Comparison of ENCODE assay signal across 34 cellular contexts in the genomic region with DNA sequence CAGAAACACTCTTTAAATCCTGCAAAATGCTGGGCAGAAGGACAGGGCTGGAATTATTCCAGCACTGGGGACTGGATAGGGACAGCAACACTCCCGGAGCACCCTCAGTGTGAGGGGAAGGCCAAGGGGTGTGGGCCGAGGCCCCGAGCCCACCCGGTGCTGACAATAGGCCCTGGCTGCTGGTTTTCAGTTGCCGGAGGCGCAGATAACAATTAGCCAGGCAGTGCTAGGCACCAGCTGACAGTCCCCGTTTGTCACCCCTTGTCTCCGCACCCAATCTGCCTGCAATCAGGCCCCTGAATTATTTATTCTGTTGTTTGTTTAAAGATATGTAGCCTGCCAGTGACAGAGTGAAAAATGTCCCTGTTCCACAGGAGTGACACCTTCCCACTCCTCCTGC.
DNase-seq lines count a peak whose midpoint lies in the region; ATAC-seq, FAIRE-seq and TF ChIP-seq lines count a peak whose summit lies in the region.
"Had no signal": no experiment of that assay in that cellular context is flagged by ENCODE, and none has a peak within 500 bp of the region (broad histone marks: within the 10 kb centered on the region; RNA-seq: fewer than 3 reads in every experiment).

No MANE protein-coding gene starts in this region.

- no peak overlapping the region for H4K91ac ChIP-seq in neuronal stem cell (ENCODE audit: low read depth, low read length, poor library complexity)

- no peak for FAIRE-seq in K562 (lab: Jason Lieb, UNC)
- FAIRE-seq: GM12878, RCC 7860 had no signal

- H3K4ac ChIP-seq in neuronal stem cell (ENCODE audit: low read length), result no peak overlapping the region

- H2BK120ac ChIP-seq in neuronal stem cell (ENCODE audit: low read depth, low read length), result no peak overlapping the region

- no peak overlapping the region for H4K8ac ChIP-seq in neuronal stem cell (ENCODE audit: low read depth, low read length)

- TF ChIP-seq CTCF in K562 (IDR thresholded peaks at IDR 0.05 in 2 of 3, conservative IDR thresholded peaks at IDR 0.05 in 1 of 3; ENCODE audit: insufficient read depth in 2 of 3, low read depth in 1 of 3, low read length in 3 of 3), result no peak

- no peak for TF ChIP-seq POLR2A in K562 (conservative IDR thresholded peaks at IDR 0.05)

- H3K4me2 ChIP-seq in K562 (ENCODE audit: insufficient read depth, low read length) (no peak overlapping the region), neuronal stem cell (ENCODE audit: insufficient read depth, low read length, poor library complexity, severe bottlenecking) (no peak overlapping the region)

- BruUV-seq in K562 (replicated peaks; lab: Mats Ljungman, UMichigan), result no TSS peak

- CTCF ChIA-PET in K562 (lab: Yijun Ruan, JAX; ENCODE audit: low intra/inter-chr PET ratio), result no interaction called here

- H3K27ac ChIP-seq in K562 (ENCODE audit: extremely low read depth, low read depth, low read length) (no peak overlapping the region), neuronal stem cell (replicated peaks; ENCODE audit: low read length) (no peak overlapping the region)
- H3K27ac ChIP-seq: cardiac muscle cell, colonic mucosa, epithelial cell of prostate, HL-60, psoas muscle, sigmoid colon, thoracic aorta had no signal

- no peaks in the 10 kb centered on the region for H3K79me1 ChIP-seq in neuronal stem cell (ENCODE audit: low read depth, low read length)

- no peak overlapping the region for H3K9ac ChIP-seq in K562 (ENCODE audit: insufficient read depth in 1 of 2, low read depth in 2 of 2, low read length in 2 of 2)
- H3K9ac ChIP-seq in neuronal stem cell (ENCODE audit: low read depth, low read length, poor library complexity), result peak overlapping the region; percentile 46

- H2BK12ac ChIP-seq in neuronal stem cell (ENCODE audit: low read length), result no peak overlapping the region

- H3K9me1 ChIP-seq in K562 (ENCODE audit: control insufficient read depth, insufficient read depth, low read length), result no peaks in the 10 kb centered on the region

- H3K9me3 ChIP-seq in K562 (replicated peaks; ENCODE audit: control insufficient read depth, insufficient read depth, low read depth, low read length) (no peaks in the 10 kb centered on the region; the same call in 1 of the 2 replicates), neuronal stem cell (replicated peaks in 1 of 2; ENCODE audit: control insufficient read depth in 2 of 2, insufficient read depth in 1 of 2, low read depth in 1 of 2, low read length in 2 of 2) (peaks cover 0 to 6% of the 10 kb centered on the region in 2 donors)
- H3K9me3 ChIP-seq: colonic mucosa, psoas muscle, sigmoid colon, thoracic aorta had no signal

- no peak overlapping the region for H3K4me3 ChIP-seq in K562
- no peak overlapping the region for H3K4me3 ChIP-seq in neuronal stem cell (ENCODE audit: low read length in 2 of 2)
- H3K4me3 ChIP-seq: cardiac muscle cell, colonic mucosa, GM12878, psoas muscle, sigmoid colon, thoracic aorta had no signal

- no peak for TF ChIP-seq RAD21 in K562 (CRISPR knock-in tag; conservative IDR thresholded peaks at IDR 0.05 in 1 of 2, IDR thresholded peaks at IDR 0.05 in 1 of 2)

- intact Hi-C loops in K562 (cut with micrococcal nuclease), result no loop called here

- POLR2A ChIA-PET in K562 (lab: Yijun Ruan, JAX), result interaction anchor here (0.6 kb wide), 2 partner anchors 253 to 370 kb away, joined by 3 read pairs; no protein-coding TSS in a partner anchor

- TF ChIP-seq EP300 in K562 (IDR thresholded peaks at IDR 0.05; ENCODE audit: low read length), result no peak

- H2AK5ac ChIP-seq in neuronal stem cell (ENCODE audit: low read depth, low read length), result no peak overlapping the region

- 2% methylated on average over 8 of the region's 8 CpGs for WGBS in K562 (ENCODE audit: insufficient coverage, low coverage, missing lambda C conversion rate)
- WGBS in neuronal stem cell (ENCODE audit: extremely low coverage in 2 of 2, insufficient read length in 2 of 2, insufficient replicate concordance in 1 of 2), 2 donors, result no CpG with 5 or more reads among the region's 8 CpGs

- H2AFZ ChIP-seq in K562 (ENCODE audit: low read depth, low read length), result no peak overlapping the region
- no peak overlapping the region for H2AFZ ChIP-seq in neuronal stem cell (ENCODE audit: low read length)

- no peak overlapping the region for H3K14ac ChIP-seq in neuronal stem cell (ENCODE audit: low read length)

- H2BK15ac ChIP-seq in neuronal stem cell (ENCODE audit: low read length), result no peak overlapping the region

- no peak for ATAC-seq in K562
- ATAC-seq in GM18867 (IDR thresholded peaks at IDR 0.05; ENCODE audit: unreplicated experiment), result no peak
- ATAC-seq: CD8-positive, alpha-beta T cell; GM12878; left colon; psoas muscle had no signal

- peaks cover 0 to 33% of the 10 kb centered on the region in 2 experiments; a peak in 2 of 5 replicates for H3K4me1 ChIP-seq in K562 (replicated peaks in 1 of 2; ENCODE audit: control insufficient read depth in 2 of 2, insufficient read depth in 2 of 2, low read length in 2 of 2)
- H3K4me1 ChIP-seq in neuronal stem cell (ENCODE audit: control insufficient read depth in 2 of 2, insufficient read depth in 1 of 2, low read depth in 1 of 2, low read length in 2 of 2), result peaks cover 0 to 7% of the 10 kb centered on the region in 2 donors
- H3K4me1 ChIP-seq: colonic mucosa, psoas muscle, sigmoid colon had no signal

- H3K36me3 ChIP-seq in K562 (ENCODE audit: control insufficient read depth, insufficient read depth, low read length) (no peaks in the 10 kb centered on the region), neuronal stem cell (replicated peaks in 1 of 2; ENCODE audit: control insufficient read depth in 2 of 2, insufficient read depth in 2 of 2, low read length in 2 of 2) (no peaks in the 10 kb centered on the region)
- H3K36me3 ChIP-seq: cardiac muscle cell, colonic mucosa, sigmoid colon, thoracic aorta had no signal

- H3K27me3 ChIP-seq in K562 (ENCODE audit: control insufficient read depth in 2 of 2, insufficient read depth in 2 of 2, low read length in 2 of 2) (peaks cover 25 to 95% of the 10 kb centered on the region in 2 experiments), neuronal stem cell (ENCODE audit: control insufficient read depth in 3 of 3, insufficient read depth in 3 of 3, low read depth in 1 of 3, low read length in 3 of 3) (peaks cover 0 to 5% (median 0%) of the 10 kb centered on the region in 3 experiments)
- H3K27me3 ChIP-seq: cardiac muscle cell, colonic mucosa had no signal

- H3K79me2 ChIP-seq in K562 (ENCODE audit: control insufficient read depth, insufficient read depth, low read length), result no peaks in the 10 kb centered on the region

- peaks cover 9% of the 10 kb centered on the region for H4K20me1 ChIP-seq in K562 (replicated peaks; ENCODE audit: control insufficient read depth, insufficient read depth, low read length)

- H2BK5ac ChIP-seq in neuronal stem cell (ENCODE audit: low read length), result no peak overlapping the region

- in situ Hi-C loops in K562 (cut with MboI), result no loop called here

- no peak overlapping the region for H3K23ac ChIP-seq in neuronal stem cell (ENCODE audit: low read depth, low read length, poor library complexity)

- H3K18ac ChIP-seq in neuronal stem cell (ENCODE audit: low read length), result no peak overlapping the region

- DNase-seq in COLO668 (lab: John Stamatoyannopoulos, UW; ENCODE audit: unreplicated experiment), result peak; percentile 35
- DNase-seq in NCI-H146 treated with DMSO at 0.1 percent for 48 hours (lab: John Stamatoyannopoulos, UW; ENCODE audit: unreplicated experiment), result peak; percentile 17
- DNase-seq in K562 (ENCODE audit: extremely low read depth in 1 of 4, low spot score in 3 of 4), result no peak
- no peak for DNase-seq in neuronal stem cell (ENCODE audit: low spot score)
- DNase-seq in NCI-H2171 treated with DMSO at 0.1 percent for 48 hours (lab: John Stamatoyannopoulos, UW), result no peak
- no peak for DNase-seq in LoVo (ENCODE audit: low spot score)
- DNase-seq: activated CD4-positive, alpha-beta T cell treated with anti-CD3 and anti-CD28 coated beads for 4 hours; activated effector memory CD4-positive, alpha-beta T cell treated with Interleukin-2 at 50 U/mL for 16 hours; AML-193; aorta; CD8-positive, alpha-beta T cell; colonic mucosa; effector CD4-positive, alpha-beta T cell; EL; hypothalamus; left colon; mammary epithelial cell; NCI-H1930; NCI-H226; psoas muscle; SIG-M5; sigmoid colon; stimulated activated CD4-positive, alpha-beta T cell treated with anti-CD3 and anti-CD28 coated beads, Interleukin-12 subunit alpha, Interleukin-12 subunit beta, amount 100 ng/mL, for 4 hours; stimulated activated CD4-positive, alpha-beta T cell treated with anti-CD3 and anti-CD28 coated beads, Interleukin-2, amount 100 ng/mL, for 48 hours; stimulated activated naive CD8-positive, alpha-beta T cell treated with anti-CD3 and anti-CD28 coated beads, Interleukin-15, amount 100 ng/mL, for 72 hours; SW 1271; T-helper 9 cell had no signal

TF ChIP-seq in K562, 482 proteins besides CTCF, POLR2A, EP300 and RAD21:
- TF ChIP-seq FOXK2 (conservative IDR thresholded peaks at IDR 0.05 in 1 of 2, IDR thresholded peaks at IDR 0.05 in 1 of 2; ENCODE audit: low read depth in 2 of 2), result no peak
- TF ChIP-seq MEIS2 (IDR thresholded peaks at IDR 0.05; ENCODE audit: partially characterized antibody), result peak; percentile 7

Comparison
In these comparisons a context has a peak if more than half of its experiments do, and no peak if none do; other contexts are left out.
1. DNase-seq: peak in COLO668 (single experiment) and NCI-H146 treated with DMSO at 0.1 percent for 48 hours (single experiment); none in K562 (0 of 4), neuronal stem cell (single experiment), NCI-H2171 treated with DMSO at 0.1 percent for 48 hours (single experiment) and LoVo (single experiment).